In the genomic region with DNA sequence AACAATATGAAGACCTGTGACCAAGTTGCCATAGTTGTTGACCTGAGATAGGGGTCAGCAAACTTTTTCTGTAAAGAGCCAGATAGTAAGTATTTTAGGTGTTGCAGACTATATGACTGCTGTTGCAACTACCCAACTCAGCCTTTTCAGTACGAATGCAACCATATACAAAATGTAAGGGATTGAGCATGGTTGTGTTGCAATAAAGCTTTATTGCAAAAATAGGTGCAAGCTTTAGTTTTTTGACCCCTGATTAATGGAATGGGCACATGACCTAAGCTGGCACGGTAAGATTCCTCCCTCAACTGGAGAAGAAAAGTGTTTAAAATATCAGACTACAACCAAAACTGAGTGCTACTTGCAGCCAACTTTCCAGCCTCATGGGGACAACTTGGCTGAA, we compare ENCODE assay signal across 38 cellular contexts.
"Had no signal": no experiment of that assay in that cellular context is flagged by ENCODE, and none has a peak within 500 bp of the region (broad histone marks: within the 10 kb centered on the region; RNA-seq: fewer than 3 reads in every experiment).

No MANE protein-coding gene starts in this region.

- DNase-seq: activated effector memory CD4-positive, alpha-beta T cell treated with anti-CD3 and anti-CD28 coated beads, Interleukin-2, amount 50 U/mL, for 16 hours; activated effector memory CD4-positive, alpha-beta T cell treated with Interleukin-2 at 50 U/mL for 16 hours; activated gamma-delta T cell; activated gamma-delta T cell treated with Interleukin-2 at 50 U/mL for 16 hours; activated naive CD4-positive, alpha-beta T cell; activated naive CD4-positive, alpha-beta T cell treated with anti-CD3 and anti-CD28 coated beads for 36 hours; activated naive CD4-positive, alpha-beta T cell treated with anti-CD3 and anti-CD28 coated beads, Interleukin-2, amount 10 ng/mL, durations not matched to agents 7 days and 5 days; activated naive CD4-positive, alpha-beta T cell treated with anti-CD3 and anti-CD28 coated beads, Interleukin-2, amount 50 U/mL, for 16 hours; activated naive CD4-positive, alpha-beta T cell treated with Interleukin-2 at 50 U/mL for 16 hours; activated naive CD8-positive, alpha-beta T cell treated with anti-CD3 and anti-CD28 coated beads for 36 hours; activated naive CD8-positive, alpha-beta T cell treated with anti-CD3 and anti-CD28 coated beads, Interleukin-2, amount 10 ng/mL, durations not matched to agents 7 days and 5 days; activated naive CD8-positive, alpha-beta T cell treated with anti-CD3 and anti-CD28 coated beads, Interleukin-2, amount 50 U/mL, for 24 hours; activated T-cell treated with anti-CD3 and anti-CD28 coated beads, Interleukin-2, amount 50 U/mL, for 1 hour; activated T-cell treated with anti-CD3 and anti-CD28 coated beads, Interleukin-2, amount 50 U/mL, for 24 hours; activated T-cell treated with anti-CD3 and anti-CD28 coated beads, Interleukin-2, amount 50 U/mL, for 4 hours; activated T-cell treated with anti-CD3 and anti-CD28 coated beads, Interleukin-2, amount 50 U/mL, for 48 hours; adrenal gland; amniotic stem cell; amygdala; anterior cingulate cortex; aorta; body of pancreas; brain microvascular endothelial cell; caudate nucleus; central memory CD4-positive, alpha-beta T cell; cerebellar nuclear complex had no signal

- H3K27ac ChIP-seq: adrenal gland, ascending aorta, body of pancreas, brain microvascular endothelial cell, breast epithelium, cardiac muscle cell had no signal

- H3K27me3 Mint-ChIP-seq: activated naive CD4-positive, alpha-beta T cell treated with anti-CD3 and anti-CD28 coated beads, Interleukin-2, amount 10 ng/mL, durations not matched to agents 7 days and 5 days; activated naive CD8-positive, alpha-beta T cell treated with anti-CD3 and anti-CD28 coated beads for 36 hours; activated naive CD8-positive, alpha-beta T cell treated with anti-CD3 and anti-CD28 coated beads, Interleukin-2, amount 50 U/mL, for 24 hours; activated T-helper 17 cell treated with anti-CD3 and anti-CD28 coated beads, Interleukin-2, amount 50 U/mL, for 72 hours; brain had no signal

- H3K27me3 ChIP-seq: adrenal gland, ascending aorta, body of pancreas, brain microvascular endothelial cell, breast epithelium, cardiac muscle cell had no signal

- H3K9me3 Mint-ChIP-seq: activated naive CD4-positive, alpha-beta T cell treated with anti-CD3 and anti-CD28 coated beads for 36 hours; activated naive CD4-positive, alpha-beta T cell treated with anti-CD3 and anti-CD28 coated beads, Interleukin-2, amount 10 ng/mL, durations not matched to agents 7 days and 5 days; activated naive CD4-positive, alpha-beta T cell treated with anti-CD3 and anti-CD28 coated beads, Interleukin-2, amount 50 U/mL, for 24 hours; activated naive CD8-positive, alpha-beta T cell treated with anti-CD3 and anti-CD28 coated beads for 36 hours; activated naive CD8-positive, alpha-beta T cell treated with anti-CD3 and anti-CD28 coated beads, Interleukin-2, amount 10 ng/mL, durations not matched to agents 7 days and 5 days; activated naive CD8-positive, alpha-beta T cell treated with anti-CD3 and anti-CD28 coated beads, Interleukin-2, amount 50 U/mL, for 24 hours; activated T-cell treated with anti-CD3 and anti-CD28 coated beads, Interleukin-2, amount 50 U/mL, for 24 hours; activated T-cell treated with anti-CD3 and anti-CD28 coated beads, Interleukin-2, amount 50 U/mL, for 4 hours; activated T-helper 17 cell treated with anti-CD3 and anti-CD28 coated beads, Interleukin-2, amount 50 U/mL, for 72 hours; activated T-helper 2 cell treated with anti-CD3 and anti-CD28 coated beads, Interferon-gamma antibody, Interleukin-2, Interleukin-4, amounts not matched to agents 10 μg/mL and 5 μg/mL and 100 μg/mL, durations not matched to agents 14 hours and 24 hours and 36 hours; central memory CD8-positive, alpha-beta T cell had no signal

- H3K4me1 ChIP-seq: adrenal gland, ascending aorta, breast epithelium had no signal

- ATAC-seq: activated naive CD4-positive, alpha-beta T cell treated with anti-CD3 and anti-CD28 coated beads, Interleukin-2, amount 50 U/mL, for 72 hours; activated naive CD8-positive, alpha-beta T cell treated with anti-CD3 and anti-CD28 coated beads, Interleukin-2, amount 50 U/mL, for 24 hours; activated T-cell treated with anti-CD3 and anti-CD28 coated beads, Interleukin-2, amount 50 U/mL, for 4 hours; activated T-helper 17 cell treated with anti-CD3 and anti-CD28 coated beads, Interleukin-2, amount 50 U/mL, for 72 hours; body of pancreas had no signal

- H3K36me3 ChIP-seq: adrenal gland, ascending aorta, brain microvascular endothelial cell, breast epithelium, cardiac muscle cell had no signal

- H3K27ac Mint-ChIP-seq: activated naive CD4-positive, alpha-beta T cell treated with anti-CD3 and anti-CD28 coated beads for 36 hours; activated naive CD4-positive, alpha-beta T cell treated with anti-CD3 and anti-CD28 coated beads, Interleukin-2, amount 10 ng/mL, durations not matched to agents 7 days and 5 days; activated naive CD4-positive, alpha-beta T cell treated with anti-CD3 and anti-CD28 coated beads, Interleukin-2, amount 50 U/mL, for 24 hours; activated naive CD8-positive, alpha-beta T cell; activated naive CD8-positive, alpha-beta T cell treated with anti-CD3 and anti-CD28 coated beads for 36 hours; activated naive CD8-positive, alpha-beta T cell treated with anti-CD3 and anti-CD28 coated beads, Interleukin-2, amount 10 ng/mL, durations not matched to agents 7 days and 5 days; activated naive CD8-positive, alpha-beta T cell treated with anti-CD3 and anti-CD28 coated beads, Interleukin-2, amount 50 U/mL, for 24 hours; activated T-cell treated with anti-CD3 and anti-CD28 coated beads, Interleukin-2, amount 50 U/mL, for 24 hours; activated T-helper 1 cell treated with anti-CD3 and anti-CD28 coated beads, Interleukin-12 subunit alpha, Interleukin-12 subunit beta, Interleukin-2, Interleukin-4 antibody, amounts not matched to agents 30 ng/mL and 10 ng/mL and 1 ng/mL, durations not matched to agents 14 hours and 24 hours and 36 hours; activated T-helper 17 cell treated with anti-CD3 and anti-CD28 coated beads, Interleukin-2, amount 50 U/mL, for 72 hours; activated T-helper 2 cell treated with anti-CD3 and anti-CD28 coated beads, Interferon-gamma antibody, Interleukin-2, Interleukin-4, amounts not matched to agents 10 μg/mL and 5 μg/mL and 100 μg/mL, durations not matched to agents 14 hours and 24 hours and 36 hours; brain had no signal

- FAIRE-seq: bronchial epithelial cell had no signal

- H3K9me3 ChIP-seq: adrenal gland, body of pancreas, breast epithelium had no signal

- H3K4me3 Mint-ChIP-seq: activated naive CD4-positive, alpha-beta T cell treated with anti-CD3 and anti-CD28 coated beads for 36 hours; activated naive CD4-positive, alpha-beta T cell treated with anti-CD3 and anti-CD28 coated beads, Interleukin-2, amount 10 ng/mL, durations not matched to agents 7 days and 5 days; activated naive CD4-positive, alpha-beta T cell treated with anti-CD3 and anti-CD28 coated beads, Interleukin-2, amount 50 U/mL, for 24 hours; activated naive CD8-positive, alpha-beta T cell; activated naive CD8-positive, alpha-beta T cell treated with anti-CD3 and anti-CD28 coated beads for 36 hours; activated naive CD8-positive, alpha-beta T cell treated with anti-CD3 and anti-CD28 coated beads, Interleukin-2, amount 10 ng/mL, durations not matched to agents 7 days and 5 days; activated naive CD8-positive, alpha-beta T cell treated with anti-CD3 and anti-CD28 coated beads, Interleukin-2, amount 50 U/mL, for 24 hours; activated T-cell treated with anti-CD3 and anti-CD28 coated beads, Interleukin-2, amount 50 U/mL, for 24 hours; activated T-cell treated with anti-CD3 and anti-CD28 coated beads, Interleukin-2, amount 50 U/mL, for 4 hours; activated T-helper 1 cell treated with anti-CD3 and anti-CD28 coated beads, Interleukin-12 subunit alpha, Interleukin-12 subunit beta, Interleukin-2, Interleukin-4 antibody, amounts not matched to agents 30 ng/mL and 10 ng/mL and 1 ng/mL, durations not matched to agents 14 hours and 24 hours and 36 hours; activated T-helper 17 cell treated with anti-CD3 and anti-CD28 coated beads, Interleukin-2, amount 50 U/mL, for 72 hours; brain; central memory CD8-positive, alpha-beta T cell had no signal

- H3K4me1 Mint-ChIP-seq: central memory CD8-positive, alpha-beta T cell had no signal

- H3K4me3 ChIP-seq: adrenal gland, ascending aorta, body of pancreas, breast epithelium, cardiac muscle cell had no signal

- H3K36me3 Mint-ChIP-seq: activated naive CD4-positive, alpha-beta T cell treated with anti-CD3 and anti-CD28 coated beads, Interleukin-2, amount 10 ng/mL, durations not matched to agents 7 days and 5 days; activated naive CD4-positive, alpha-beta T cell treated with anti-CD3 and anti-CD28 coated beads, Interleukin-2, amount 50 U/mL, for 72 hours; activated naive CD8-positive, alpha-beta T cell treated with anti-CD3 and anti-CD28 coated beads, Interleukin-2, amount 10 ng/mL, durations not matched to agents 7 days and 5 days had no signal
